Comparison of ENCODE assay signal across 28 cellular contexts in genomic region chr5:10910261-10910660, GRCh38.
"Had no signal": no experiment of that assay in that cellular context is flagged by ENCODE, and none has a peak within 500 bp of the region (broad histone marks: within the 10 kb centered on the region; RNA-seq: fewer than 3 reads in every experiment).

No MANE protein-coding gene starts in this region.

- H3K36me3 ChIP-seq: colonic mucosa, esophagus squamous epithelium, gastrocnemius medialis, gastroesophageal sphincter, heart left ventricle, heart right ventricle had no signal

- FAIRE-seq: colon, endometrium, endothelial cell of umbilical vein had no signal

- ATAC-seq: effector memory CD8-positive, alpha-beta T cell; esophagus mucosa; foreskin keratinocyte; gastrocnemius medialis; gastroesophageal sphincter; heart left ventricle; heart right ventricle had no signal

- DNase-seq: colonic mucosa; cortex of kidney; dermis blood vessel endothelial cell; dorsolateral prefrontal cortex; effector CD4-positive, alpha-beta T cell; effector CD8-positive, alpha-beta T cell; effector memory CD4-positive, alpha-beta T cell; effector memory CD8-positive, alpha-beta T cell; endodermal cell; erythroblast; esophagus squamous epithelium; foreskin fibroblast; foreskin keratinocyte; foreskin melanocyte; gastrocnemius medialis; glutamatergic neuron; head of caudate nucleus; heart left ventricle; heart right ventricle had no signal

- H3K9me3 ChIP-seq: colonic mucosa, esophagus squamous epithelium, gastrocnemius medialis, gastroesophageal sphincter had no signal

- H3K4me1 ChIP-seq: colonic mucosa, esophagus squamous epithelium, foreskin keratinocyte, gastrocnemius medialis, gastroesophageal sphincter had no signal

- H3K4me3 ChIP-seq: colonic mucosa, coronary artery, dorsolateral prefrontal cortex, esophagus squamous epithelium, gastrocnemius medialis, gastroesophageal sphincter, heart left ventricle, heart right ventricle, hepatocyte had no signal

- H3K27ac ChIP-seq: colonic mucosa, coronary artery, dorsolateral prefrontal cortex, epithelial cell of prostate, esophagus squamous epithelium, foreskin keratinocyte, gastrocnemius medialis, gastroesophageal sphincter, heart left ventricle, heart right ventricle, hepatocyte had no signal

- H3K4me2 ChIP-seq: hepatocyte had no signal

- H3K27me3 ChIP-seq: colonic mucosa, dorsolateral prefrontal cortex, esophagus squamous epithelium, foreskin keratinocyte, gastrocnemius medialis, gastroesophageal sphincter, heart left ventricle, heart right ventricle, hepatocyte had no signal

- H2AFZ ChIP-seq: hepatocyte had no signal

- H3K4me3 Mint-ChIP-seq: dendritic cell treated with granulocyte-macrophage colony-stimulating factor and Interleukin-4, amounts not matched to agents 40 ng/mL and 50 ng/mL, for 4 days; effector memory CD8-positive, alpha-beta T cell; endodermal cell had no signal

- H3K9me3 Mint-ChIP-seq: dendritic cell treated with granulocyte-macrophage colony-stimulating factor and Interleukin-4, amounts not matched to agents 40 ng/mL and 50 ng/mL, for 4 days; effector memory CD8-positive, alpha-beta T cell; endodermal cell had no signal

- H3K79me2 ChIP-seq: hepatocyte had no signal

- H3K27ac Mint-ChIP-seq: dendritic cell treated with granulocyte-macrophage colony-stimulating factor and Interleukin-4, amounts not matched to agents 40 ng/mL and 50 ng/mL, for 4 days; effector memory CD8-positive, alpha-beta T cell; endodermal cell had no signal
